ENCODE assay signal across 20 cellular contexts in genomic region chr10:124652701-124653100, GRCh38.
DNase-seq lines count a peak whose midpoint lies in the region; ATAC-seq and TF ChIP-seq lines count a peak whose summit lies in the region.
"Had no signal": no experiment of that assay in that cellular context is flagged by ENCODE, and none has a peak within 500 bp of the region (broad histone marks: within the 10 kb centered on the region; RNA-seq: fewer than 3 reads in every experiment).

No MANE protein-coding gene starts in this region.

- no peak overlapping the region for H3K4me2 ChIP-seq in SK-N-SH

- H3K36me3 ChIP-seq in upper lobe of left lung (no peaks in the 10 kb centered on the region), SK-N-SH (replicated peaks in 1 of 2; ENCODE audit: control insufficient read depth in 1 of 2, insufficient read depth in 2 of 2, low read length in 1 of 2) (no peaks in the 10 kb centered on the region)
- H3K36me3 ChIP-seq: thoracic aorta had no signal

- TF ChIP-seq CTCF in dorsolateral prefrontal cortex (IDR thresholded peaks at IDR 0.05 in 54 of 56, conservative IDR thresholded peaks at IDR 0.05 in 2 of 56; ENCODE audit: low read depth in 1 of 56, partially characterized antibody in 56 of 56) = no peak
- no peak for TF ChIP-seq CTCF in upper lobe of left lung (IDR thresholded peaks at IDR 0.05)
- no peak for TF ChIP-seq CTCF in SK-N-SH (IDR thresholded peaks at IDR 0.05)

- CTCF ChIA-PET in activated CD8-positive, alpha-beta memory T cell treated with anti-CD3 and anti-CD28 coated beads, Interleukin-2, amount 10 ng/mL, durations not matched to agents 7 days and 5 days (lab: Charles Lee) = interaction anchor here (0.9 to 7.5 kb wide), 7 partner anchors 11 to 88 kb away, joined by 3 to 62 read pairs (median 5); no protein-coding TSS in a partner anchor
- CTCF ChIA-PET in SK-N-SH (lab: Yijun Ruan, JAX) = interaction anchor here (0.5 to 1.5 kb wide), 4 partner anchors 20 to 114 kb away, joined by 3 to 4 read pairs (median 3); no protein-coding TSS in a partner anchor

- H3K27me3 ChIP-seq in dorsolateral prefrontal cortex = no peaks in the 10 kb centered on the region
- no peaks in the 10 kb centered on the region for H3K27me3 ChIP-seq in upper lobe of left lung
- H3K27me3 ChIP-seq in SK-N-SH (ENCODE audit: insufficient read depth) = no peaks in the 10 kb centered on the region
- H3K27me3 ChIP-seq: gastroesophageal sphincter had no signal

- POLR2A ChIA-PET in SK-N-SH (lab: Yijun Ruan, JAX) = no interaction called here

- H3K27ac Mint-ChIP-seq in activated CD8-positive, alpha-beta memory T cell treated with anti-CD3 and anti-CD28 coated beads, Interleukin-2, amount 10 ng/mL, durations not matched to agents 7 days and 5 days = peak overlapping the region; percentile 83
- H3K27ac Mint-ChIP-seq in naive B cell = peak overlapping the region; percentile 90 to 97 (median 94)
- H3K27ac Mint-ChIP-seq: activated CD8-positive, alpha-beta T cell treated with anti-CD3 and anti-CD28 coated beads for 36 hours had no signal

- H3F3A ChIP-seq in SK-N-SH (replicated peaks; ENCODE audit: insufficient read depth) = peaks cover 4% of the 10 kb centered on the region

- 0 out of 2 replicates have a peak, but pooled peaks cover under 1% of the 10 kb centered on the region for H4K20me1 ChIP-seq in SK-N-SH (ENCODE audit: insufficient read depth)

- intact Hi-C loops in dorsolateral prefrontal cortex (cut with DNase I) = no loop called here

- peaks cover 55 to 81% (median 67%) of the 10 kb centered on the region in 4 donors for H3K4me1 ChIP-seq in upper lobe of left lung
- H3K4me1 ChIP-seq in SK-N-SH (ENCODE audit: control insufficient read depth in 1 of 2, insufficient read depth in 2 of 2, low read depth in 1 of 2, low read length in 1 of 2) = peaks cover 15 to 67% of the 10 kb centered on the region in 2 experiments

- no peak for DNase-seq in activated CD8-positive, alpha-beta memory T cell treated with anti-CD3 and anti-CD28 coated beads, Interleukin-2, amount 10 ng/mL, durations not matched to agents 7 days and 5 days
- DNase-seq in activated CD8-positive, alpha-beta memory T cell treated with anti-CD3 and anti-CD28 coated beads, Interleukin-2, amount 50 U/mL, for 4 hours = no peak
- no peak for DNase-seq in dorsolateral prefrontal cortex
- no peak for DNase-seq in naive B cell
- no peak for DNase-seq in upper lobe of left lung
- no peak for DNase-seq in SKM-1 treated with dmso at 0.1 percent for 144 hours (lab: John Stamatoyannopoulos, UW; ENCODE audit: unreplicated experiment)
- no peak for DNase-seq in SK-N-SH
- DNase-seq in Kasumi-1 (lab: John Stamatoyannopoulos, UW) = no peak
- DNase-seq: activated CD8-positive, alpha-beta T cell treated with anti-CD3 and anti-CD28 coated beads for 36 hours; amygdala; cerebellar nuclear complex; EL; NCI-H748 treated with DMSO at 0.1 percent for 48 hours; PC-3; retina; stimulated activated CD4-positive, alpha-beta T cell treated with anti-CD3 and anti-CD28 coated beads, Interleukin-1b, Interleukin-23, amount 100 ng/mL, for 48 hours had no signal

- no peak for ATAC-seq in activated CD8-positive, alpha-beta memory T cell treated with anti-CD3 and anti-CD28 coated beads, Interleukin-2, amount 10 ng/mL, durations not matched to agents 7 days and 5 days
- ATAC-seq in naive B cell (ENCODE audit: low read depth in 2 of 2) (no peak), upper lobe of left lung (ENCODE audit: low FRiP score in 2 of 2) (no peak)
- ATAC-seq: activated CD8-positive, alpha-beta T cell treated with anti-CD3 and anti-CD28 coated beads for 36 hours; gastroesophageal sphincter; PC-3 had no signal

- TF ChIP-seq POLR2A in upper lobe of left lung (IDR thresholded peaks at IDR 0.05) = no peak

- no peaks in the 10 kb centered on the region for H3K9me3 Mint-ChIP-seq in activated CD8-positive, alpha-beta memory T cell treated with anti-CD3 and anti-CD28 coated beads, Interleukin-2, amount 10 ng/mL, durations not matched to agents 7 days and 5 days (ENCODE audit: low read depth)
- H3K9me3 Mint-ChIP-seq in naive B cell = peaks cover 0 to 2% (median 0%) of the 10 kb centered on the region in 7 donors
- H3K9me3 Mint-ChIP-seq: activated CD8-positive, alpha-beta T cell treated with anti-CD3 and anti-CD28 coated beads for 36 hours; neural crest cell had no signal

- peaks cover 4% of the 10 kb centered on the region; the same call in 1 of the 2 replicates for H3K79me2 ChIP-seq in SK-N-SH (ENCODE audit: insufficient read depth)

- H3K4me3 ChIP-seq in dorsolateral prefrontal cortex (no peak overlapping the region), upper lobe of left lung (no peak overlapping the region), SK-N-SH (ENCODE audit: low read depth in 2 of 2, low read length in 1 of 2) (no peak overlapping the region)
- H3K4me3 ChIP-seq: gastroesophageal sphincter, thoracic aorta had no signal

- H2AFZ ChIP-seq in SK-N-SH (ENCODE audit: low read depth) = no peak overlapping the region

- H3K9ac ChIP-seq in SK-N-SH = no peak overlapping the region

- H3K4me1 Mint-ChIP-seq in activated CD8-positive, alpha-beta memory T cell treated with anti-CD3 and anti-CD28 coated beads, Interleukin-2, amount 10 ng/mL, durations not matched to agents 7 days and 5 days = peaks cover 81% of the 10 kb centered on the region
- H3K4me1 Mint-ChIP-seq in naive B cell = peaks cover 77 to 95% (median 86%) of the 10 kb centered on the region in 3 donors

- H3K27ac ChIP-seq in dorsolateral prefrontal cortex (peak overlapping the region in 52 of 59 donors; percentile 6 to 99 (median 92)), upper lobe of left lung (peak overlapping the region; percentile 20 to 86 (median 62)), SK-N-SH (ENCODE audit: low read depth in 2 of 2, low read length in 1 of 2) (no peak overlapping the region; a peak in 1 of 4 replicates)
- H3K27ac ChIP-seq: C4-2B, thoracic aorta had no signal

- TF ChIP-seq RAD21 in SK-N-SH (IDR thresholded peaks at IDR 0.05; ENCODE audit: low read length) = no peak

- TF ChIP-seq EP300 in upper lobe of left lung (IDR thresholded peaks at IDR 0.05) (no peak), SK-N-SH (IDR thresholded peaks at IDR 0.05; ENCODE audit: borderline replicate concordance in 1 of 2, low read depth in 1 of 2, low read length in 1 of 2) (no peak)

- H3K9me2 ChIP-seq in SK-N-SH = no peaks in the 10 kb centered on the region

- H3K9me3 ChIP-seq in upper lobe of left lung = no peaks in the 10 kb centered on the region
- no peaks in the 10 kb centered on the region for H3K9me3 ChIP-seq in SK-N-SH
- H3K9me3 ChIP-seq: gastroesophageal sphincter, thoracic aorta had no signal

- H3K27me3 Mint-ChIP-seq in activated CD8-positive, alpha-beta memory T cell treated with anti-CD3 and anti-CD28 coated beads, Interleukin-2, amount 10 ng/mL, durations not matched to agents 7 days and 5 days = no peaks in the 10 kb centered on the region
- H3K27me3 Mint-ChIP-seq in naive B cell = no peaks in the 10 kb centered on the region
- H3K27me3 Mint-ChIP-seq: activated CD8-positive, alpha-beta T cell treated with anti-CD3 and anti-CD28 coated beads for 36 hours had no signal

- H3K4me3 Mint-ChIP-seq in activated CD8-positive, alpha-beta memory T cell treated with anti-CD3 and anti-CD28 coated beads, Interleukin-2, amount 10 ng/mL, durations not matched to agents 7 days and 5 days = no peak overlapping the region
- H3K4me3 Mint-ChIP-seq in naive B cell = peak overlapping the region in 6 of 8 donors; percentile 18 to 69 (median 52)
- H3K4me3 Mint-ChIP-seq: activated CD8-positive, alpha-beta T cell treated with anti-CD3 and anti-CD28 coated beads for 36 hours; neural crest cell had no signal

- H3K36me3 Mint-ChIP-seq in activated CD8-positive, alpha-beta memory T cell treated with anti-CD3 and anti-CD28 coated beads, Interleukin-2, amount 10 ng/mL, durations not matched to agents 7 days and 5 days = peaks cover 14% of the 10 kb centered on the region
- peaks cover 0 to 9% of the 10 kb centered on the region in 2 donors for H3K36me3 Mint-ChIP-seq in naive B cell

- WGBS in upper lobe of left lung, 2 donors = 67 to 81% methylated on average over 3 to 8 of the region's 8 CpGs
- WGBS in SK-N-SH (ENCODE audit: low lambda C conversion rate) = 92% methylated on average over 8 of the region's 8 CpGs

TF ChIP-seq in SK-N-SH, 30 proteins besides CTCF, POLR2A, EP300 and RAD21 (continues in another document):
- TF ChIP-seq REST (IDR thresholded peaks at IDR 0.05; ENCODE audit: low read depth, low read length) = no peak
- TF ChIP-seq NRF1 (IDR thresholded peaks at IDR 0.05; ENCODE audit: low read depth, low read length) = no peak
- TF ChIP-seq YY1 (IDR thresholded peaks at IDR 0.05; ENCODE audit: low read depth) = no peak
- no peak for TF ChIP-seq FOSL2 (IDR thresholded peaks at IDR 0.05; ENCODE audit: borderline replicate concordance, low read depth)
- no peak for TF ChIP-seq RFX5 (IDR thresholded peaks at IDR 0.05; ENCODE audit: low read length)
- no peak for TF ChIP-seq GATA2 (CRISPR knock-in tag; IDR thresholded peaks at IDR 0.05)
- TF ChIP-seq TAF1 (IDR thresholded peaks at IDR 0.05; ENCODE audit: borderline replicate concordance, low read depth, low read length) = no peak

Comparison
In these comparisons a context has a peak if more than half of its experiments do, and no peak if none do; other contexts are left out.
1. H3K27ac ChIP-seq: peak in dorsolateral prefrontal cortex (52 of 59) and upper lobe of left lung (4 of 4); none in SK-N-SH (0 of 2).